ENCODE assay signal across 1 cellular context in the genomic region with DNA sequence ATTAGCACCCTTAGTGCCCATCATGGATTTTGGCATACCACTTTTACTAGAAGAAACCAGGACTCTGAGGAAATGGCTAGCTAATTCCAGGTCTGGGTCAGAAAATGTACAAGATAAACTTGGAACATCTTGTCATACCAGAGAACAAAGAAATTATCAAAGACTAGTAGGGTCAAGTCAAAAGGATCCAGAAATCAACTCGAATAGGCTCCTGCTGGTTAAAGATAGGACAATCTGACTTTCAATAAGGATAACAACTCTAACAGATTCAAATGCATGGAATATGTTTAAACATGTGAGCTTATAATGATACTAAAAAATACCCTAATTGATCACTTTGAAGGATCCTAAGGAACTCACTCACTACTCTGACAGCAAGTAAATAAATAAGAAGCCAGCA.
TF ChIP-seq lines count a peak whose summit lies in the region.

No MANE protein-coding gene starts in this region.

TF ChIP-seq in GM23338, 12 proteins besides CTCF, POLR2A, EP300 and RAD21 (continued from another document):
- TF ChIP-seq, protein P1, sequence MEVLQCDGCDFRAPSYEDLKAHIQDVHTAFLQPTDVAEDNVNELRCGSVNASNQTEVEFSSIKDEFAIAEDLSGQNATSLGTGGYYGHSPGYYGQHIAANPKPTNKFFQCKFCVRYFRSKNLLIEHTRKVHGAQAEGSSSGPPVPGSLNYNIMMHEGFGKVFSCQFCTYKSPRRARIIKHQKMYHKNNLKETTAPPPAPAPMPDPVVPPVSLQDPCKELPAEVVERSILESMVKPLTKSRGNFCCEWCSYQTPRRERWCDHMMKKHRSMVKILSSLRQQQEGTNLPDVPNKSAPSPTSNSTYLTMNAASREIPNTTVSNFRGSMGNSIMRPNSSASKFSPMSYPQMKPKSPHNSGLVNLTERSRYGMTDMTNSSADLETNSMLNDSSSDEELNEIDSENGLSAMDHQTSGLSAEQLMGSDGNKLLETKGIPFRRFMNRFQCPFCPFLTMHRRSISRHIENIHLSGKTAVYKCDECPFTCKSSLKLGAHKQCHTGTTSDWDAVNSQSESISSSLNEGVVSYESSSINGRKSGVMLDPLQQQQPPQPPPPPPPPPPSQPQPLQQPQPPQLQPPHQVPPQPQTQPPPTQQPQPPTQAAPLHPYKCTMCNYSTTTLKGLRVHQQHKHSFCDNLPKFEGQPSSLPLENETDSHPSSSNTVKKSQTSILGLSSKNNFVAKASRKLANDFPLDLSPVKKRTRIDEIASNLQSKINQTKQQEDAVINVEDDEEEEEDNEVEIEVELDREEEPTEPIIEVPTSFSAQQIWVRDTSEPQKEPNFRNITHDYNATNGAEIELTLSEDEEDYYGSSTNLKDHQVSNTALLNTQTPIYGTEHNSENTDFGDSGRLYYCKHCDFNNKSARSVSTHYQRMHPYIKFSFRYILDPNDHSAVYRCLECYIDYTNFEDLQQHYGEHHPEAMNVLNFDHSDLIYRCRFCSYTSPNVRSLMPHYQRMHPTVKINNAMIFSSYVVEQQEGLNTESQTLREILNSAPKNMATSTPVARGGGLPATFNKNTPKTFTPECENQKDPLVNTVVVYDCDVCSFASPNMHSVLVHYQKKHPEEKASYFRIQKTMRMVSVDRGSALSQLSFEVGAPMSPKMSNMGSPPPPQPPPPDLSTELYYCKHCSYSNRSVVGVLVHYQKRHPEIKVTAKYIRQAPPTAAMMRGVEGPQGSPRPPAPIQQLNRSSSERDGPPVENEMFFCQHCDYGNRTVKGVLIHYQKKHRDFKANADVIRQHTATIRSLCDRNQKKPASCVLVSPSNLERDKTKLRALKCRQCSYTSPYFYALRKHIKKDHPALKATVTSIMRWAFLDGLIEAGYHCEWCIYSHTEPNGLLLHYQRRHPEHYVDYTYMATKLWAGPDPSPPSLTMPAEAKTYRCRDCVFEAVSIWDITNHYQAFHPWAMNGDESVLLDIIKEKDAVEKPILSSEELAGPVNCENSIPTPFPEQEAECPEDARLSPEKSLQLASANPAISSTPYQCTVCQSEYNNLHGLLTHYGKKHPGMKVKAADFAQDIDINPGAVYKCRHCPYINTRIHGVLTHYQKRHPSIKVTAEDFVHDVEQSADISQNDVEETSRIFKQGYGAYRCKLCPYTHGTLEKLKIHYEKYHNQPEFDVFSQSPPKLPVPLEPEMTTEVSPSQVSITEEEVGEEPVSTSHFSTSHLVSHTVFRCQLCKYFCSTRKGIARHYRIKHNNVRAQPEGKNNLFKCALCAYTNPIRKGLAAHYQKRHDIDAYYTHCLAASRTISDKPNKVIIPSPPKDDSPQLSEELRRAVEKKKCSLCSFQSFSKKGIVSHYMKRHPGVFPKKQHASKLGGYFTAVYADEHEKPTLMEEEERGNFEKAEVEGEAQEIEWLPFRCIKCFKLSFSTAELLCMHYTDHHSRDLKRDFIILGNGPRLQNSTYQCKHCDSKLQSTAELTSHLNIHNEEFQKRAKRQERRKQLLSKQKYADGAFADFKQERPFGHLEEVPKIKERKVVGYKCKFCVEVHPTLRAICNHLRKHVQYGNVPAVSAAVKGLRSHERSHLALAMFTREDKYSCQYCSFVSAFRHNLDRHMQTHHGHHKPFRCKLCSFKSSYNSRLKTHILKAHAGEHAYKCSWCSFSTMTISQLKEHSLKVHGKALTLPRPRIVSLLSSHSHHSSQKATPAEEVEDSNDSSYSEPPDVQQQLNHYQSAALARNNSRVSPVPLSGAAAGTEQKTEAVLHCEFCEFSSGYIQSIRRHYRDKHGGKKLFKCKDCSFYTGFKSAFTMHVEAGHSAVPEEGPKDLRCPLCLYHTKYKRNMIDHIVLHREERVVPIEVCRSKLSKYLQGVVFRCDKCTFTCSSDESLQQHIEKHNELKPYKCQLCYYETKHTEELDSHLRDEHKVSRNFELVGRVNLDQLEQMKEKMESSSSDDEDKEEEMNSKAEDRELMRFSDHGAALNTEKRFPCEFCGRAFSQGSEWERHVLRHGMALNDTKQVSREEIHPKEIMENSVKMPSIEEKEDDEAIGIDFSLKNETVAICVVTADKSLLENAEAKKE (CRISPR knock-in tag; IDR thresholded peaks at IDR 0.05), result no peak
- TF ChIP-seq EZH2 (IDR thresholded peaks at IDR 0.05; ENCODE audit: low read depth, unreplicated experiment), result no peak
TF ChIP-seq in GM23338: peak in this region for 0.
